9 cellular contexts compared by ENCODE assay signal in the genomic region with DNA sequence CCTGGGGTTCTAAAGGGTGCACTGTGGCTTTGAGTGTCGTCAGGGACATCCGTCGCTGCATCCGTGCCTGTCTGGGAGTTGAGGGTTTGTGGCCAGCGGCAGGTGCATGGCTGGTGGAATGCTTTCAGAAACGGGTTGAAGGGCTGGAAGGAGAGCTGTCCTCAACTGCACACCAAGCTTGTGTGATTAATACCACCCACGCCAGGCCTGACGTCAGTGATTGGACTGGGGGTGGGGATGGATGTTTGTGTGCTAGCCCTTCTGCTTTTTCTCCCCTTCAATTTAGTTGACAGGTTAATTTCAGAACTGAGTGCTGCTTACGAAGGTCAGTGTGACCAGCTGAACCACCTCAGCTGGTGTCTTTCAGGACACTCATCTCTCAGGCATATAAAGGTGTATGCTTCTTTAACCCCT. TPM values are rescaled to one million over a fixed set of nuclear protein-coding genes. Genes with fewer than 3 reads are reported as not detected.
DNase-seq lines count a peak whose midpoint lies in the region; ATAC-seq and TF ChIP-seq lines count a peak whose summit lies in the region.
"Had no signal": no experiment of that assay in that cellular context is flagged by ENCODE, and none has a peak within 500 bp of the region (broad histone marks: within the 10 kb centered on the region; RNA-seq: fewer than 3 reads in every experiment).

No MANE protein-coding gene starts in this region.

- no peak overlapping the region for H3K4me3 Mint-ChIP-seq in Calu3 (ENCODE audit: low read depth, unreplicated experiment)

- H3K4ac ChIP-seq in trophoblast cell (ENCODE audit: low read depth, low read length): no peak overlapping the region

- H3K36me3 Mint-ChIP-seq in Calu3 (ENCODE audit: insufficient read depth, unreplicated experiment): peaks cover 21% of the 10 kb centered on the region

- H3K27me3 Mint-ChIP-seq in Calu3 (ENCODE audit: unreplicated experiment): peaks cover 7% of the 10 kb centered on the region

- peak overlapping the region; percentile 24 for H2BK5ac ChIP-seq in trophoblast cell (ENCODE audit: low read depth, low read length, poor library complexity)

- H3K23ac ChIP-seq in trophoblast cell (ENCODE audit: low read length): no peak overlapping the region

- peaks cover 35% of the 10 kb centered on the region for H3K79me1 ChIP-seq in trophoblast cell (ENCODE audit: low read length)

- no peaks in the 10 kb centered on the region for H3K9me3 ChIP-seq in trophoblast cell (ENCODE audit: insufficient read depth, low read depth, low read length)

- no peak overlapping the region for H3K27ac ChIP-seq in trophoblast cell (ENCODE audit: low read depth, low read length)
- H3K27ac ChIP-seq: 22Rv1 had no signal

- H3K27ac Mint-ChIP-seq in Calu3 (ENCODE audit: unreplicated experiment): no peak overlapping the region

- H3K9me3 Mint-ChIP-seq in Calu3 (ENCODE audit: low read depth, unreplicated experiment): no peaks in the 10 kb centered on the region

- H3K79me2 ChIP-seq in trophoblast cell (ENCODE audit: control insufficient read depth, insufficient read depth, low read length, poor library complexity): peaks cover 16% of the 10 kb centered on the region

- no peak overlapping the region for H2BK120ac ChIP-seq in trophoblast cell (ENCODE audit: insufficient read depth, low read length, poor library complexity)

- no peak overlapping the region for H2AFZ ChIP-seq in trophoblast cell (ENCODE audit: insufficient read depth, low read length, poor library complexity)

- DNase-seq in DMS 273 (lab: John Stamatoyannopoulos, UW; ENCODE audit: unreplicated experiment) (peak; percentile 44), DMS 273 treated with DMSO at 0.1 percent for 48 hours (lab: John Stamatoyannopoulos, UW) (no peak), SHP77 (lab: John Stamatoyannopoulos, UW) (peak; percentile 89 to 91), choroid plexus epithelial cell (ENCODE audit: low read depth) (peak; percentile 56), trophoblast cell (peak; percentile 27 to 46), Calu3 (no peak)
- no peak for DNase-seq in effector CD4-positive, alpha-beta T cell

- peak overlapping the region; percentile 83 for H2BK12ac ChIP-seq in trophoblast cell (ENCODE audit: low read length)

- H3K4me1 Mint-ChIP-seq in Calu3 (ENCODE audit: low read depth, unreplicated experiment): peaks cover 32% of the 10 kb centered on the region

- peaks cover 15 to 26% of the 10 kb centered on the region in 2 experiments for H3K4me1 ChIP-seq in trophoblast cell (ENCODE audit: control insufficient read depth in 1 of 2, insufficient read depth in 2 of 2, low read length in 2 of 2)

- CTCF ChIA-PET in Calu3 (lab: Charles Lee): interaction anchor here (0.7 kb wide), 1 partner anchor 192 kb away, joined by 3 read pairs; no protein-coding TSS in a partner anchor

- H3K18ac ChIP-seq in trophoblast cell (ENCODE audit: low read length): no peak overlapping the region

- no CpG with 5 or more reads among the region's 9 CpGs for WGBS in trophoblast cell (ENCODE audit: extremely low coverage, insufficient coverage, insufficient read length)

- no peak overlapping the region for H4K12ac ChIP-seq in trophoblast cell (ENCODE audit: low read depth, low read length)

- ATAC-seq in GM18858 (IDR thresholded peaks at IDR 0.05; ENCODE audit: unreplicated experiment): no peak

- H3K14ac ChIP-seq in trophoblast cell (ENCODE audit: low read length): no peak overlapping the region

- BruUV-seq in Calu3 (replicated peaks; lab: Mats Ljungman, UMichigan): no TSS peak

- no peak overlapping the region for H4K91ac ChIP-seq in trophoblast cell (ENCODE audit: low read depth, low read length)

- H3K27me3 ChIP-seq in trophoblast cell (ENCODE audit: insufficient read depth, low read length): no peaks in the 10 kb centered on the region

- TF ChIP-seq CTCF in choroid plexus epithelial cell (conservative IDR thresholded peaks at IDR 0.05; ENCODE audit: low read depth, low read length) (no peak), Calu3 (IDR thresholded peaks at IDR 0.05; ENCODE audit: unreplicated experiment) (no peak)

- H3K4me3 ChIP-seq in choroid plexus epithelial cell (ENCODE audit: low read depth, low read length): no peak overlapping the region
- no peak overlapping the region for H3K4me3 ChIP-seq in trophoblast cell (ENCODE audit: low read depth, low read length)

- peak overlapping the region; percentile 19 for H3K4me2 ChIP-seq in trophoblast cell (ENCODE audit: low read length)

- intact Hi-C loops in Calu3 (cut with micrococcal nuclease; ENCODE audit: unreplicated experiment): no loop called here

- H2AK5ac ChIP-seq in trophoblast cell (ENCODE audit: low read length): peak overlapping the region; percentile 64

- H3K36me3 ChIP-seq in trophoblast cell (ENCODE audit: control insufficient read depth in 1 of 2, insufficient read depth in 2 of 2, low read length in 2 of 2): no peaks in the 10 kb centered on the region

- H4K8ac ChIP-seq in trophoblast cell (ENCODE audit: low read depth, low read length): peak overlapping the region; percentile 17

- no peak overlapping the region for H3K9ac ChIP-seq in trophoblast cell (ENCODE audit: low read length)

RNA-seq across cellular contexts. Expression of a gene that starts 3.2 kb away (rescaled TPM):
- 105 and 110 TPM in 2 replicates for polyA plus RNA-seq in trophoblast cell (2013)
- 10.6 and 12.7 TPM in 2 replicates for total RNA-seq in Calu3 (2022)

Comparison
In these comparisons a context has a peak if more than half of its experiments do, and no peak if none do; other contexts are left out.
1. DNase-seq: peak in DMS 273 (single experiment), SHP77 (2 of 2), choroid plexus epithelial cell (single experiment) and trophoblast cell (2 of 2); none in DMS 273 treated with DMSO at 0.1 percent for 48 hours (single experiment), effector CD4-positive, alpha-beta T cell (single experiment) and Calu3 (single experiment).